8 cellular contexts compared by ENCODE assay signal in genomic region chr2:156341482-156342251, GRCh38. TPM values are rescaled to one million over a fixed set of nuclear protein-coding genes. Genes with fewer than 3 reads are reported as not detected.
DNase-seq lines count a peak whose midpoint lies in the region; TF ChIP-seq lines count a peak whose summit lies in the region.

No MANE protein-coding gene starts in this region.

- H3K4me3 Mint-ChIP-seq in nephron progenitor cell, result peak overlapping the region; percentile 89

- DNase-seq in Daoy (ENCODE audit: low read depth) (peak; percentile 95), GM23248 (peak; percentile 97), RWPE1 (ENCODE audit: low spot score) (peak; percentile 90), fibroblast of pulmonary artery (ENCODE audit: low read depth) (peak; percentile 96), nephron progenitor cell (peak; percentile 77), stomach (peak; percentile 90)
- peak; percentile 82 for DNase-seq in activated T-helper 9 cell treated with anti-CD3 and anti-CD28 coated beads, Interleukin-2, amount 50 U/mL, for 16 hours (ENCODE audit: low read depth)

- WGBS in GM23248 (ENCODE audit: low coverage in 1 of 2, low lambda C conversion rate in 2 of 2, missing lambda C conversion rate in 2 of 2), 2 experiments, result 1% methylated on average over 46 to 60 of the region's 62 CpGs
- WGBS in stomach, 5 donors, result 0 to 1% (median 0%) methylated on average over 50 to 61 of the region's 62 CpGs

- CTCF ChIA-PET in RWPE1 (lab: Yijun Ruan, JAX), result interaction anchor here (1.1 kb wide), 1 partner anchor 248 kb away, joined by 6 read pairs; no protein-coding TSS in a partner anchor

- no peaks in the 10 kb centered on the region for H4K20me1 ChIP-seq in GM23248 (ENCODE audit: insufficient read depth)

- peaks cover 36% of the 10 kb centered on the region for H3F3A ChIP-seq in GM23248 (ENCODE audit: insufficient read depth)

- in situ Hi-C loops in GM23248 (cut with MboI), result no loop called here

- H3K4me2 ChIP-seq in GM23248 (ENCODE audit: unreplicated experiment), result peak overlapping the region; percentile 95

- intact Hi-C loops in stomach (cut with DNase I; ENCODE audit: low total_unique reads), result loop anchor here (10.0 kb wide), 1 partner anchor 53 kb away; no protein-coding TSS in a partner anchor

- H3K9me3 Mint-ChIP-seq in nephron progenitor cell, result no peaks in the 10 kb centered on the region

- H3K27ac Mint-ChIP-seq in nephron progenitor cell, result peak overlapping the region; percentile 98

- no peaks in the 10 kb centered on the region for H3K27me3 Mint-ChIP-seq in nephron progenitor cell (ENCODE audit: low read depth, poor library complexity)

- H3K4me1 ChIP-seq in GM23248 (ENCODE audit: insufficient read depth) (peaks cover 31% of the 10 kb centered on the region), stomach (peaks cover 18 to 49% (median 33%) of the 10 kb centered on the region in 4 donors)

- H3K4me3 ChIP-seq in GM23248, result peak overlapping the region; percentile 99
- peak overlapping the region; percentile 82 for H3K4me3 ChIP-seq in fibroblast of pulmonary artery (replicated peaks; ENCODE audit: low read depth, low read length)
- peak overlapping the region; percentile 57 to 88 (median 64) for H3K4me3 ChIP-seq in stomach

- peak overlapping the region; percentile 100 for H3K9ac ChIP-seq in GM23248

- POLR2A ChIA-PET in RWPE1 (lab: Yijun Ruan, JAX; ENCODE audit: low non-redundant PET), result interaction anchor here (1.5 kb wide), 1 partner anchor 96 kb away, joined by 5 read pairs; no protein-coding TSS in a partner anchor

- peaks cover 41% of the 10 kb centered on the region for H3K79me2 ChIP-seq in GM23248 (ENCODE audit: insufficient read depth)

- TF ChIP-seq CTCF in RWPE1 (conservative IDR thresholded peaks at IDR 0.05; ENCODE audit: low read depth) (no peak), fibroblast of pulmonary artery (IDR thresholded peaks at IDR 0.05; ENCODE audit: low read length, missing control alignments) (no peak), nephron progenitor cell (IDR thresholded peaks at IDR 0.05) (no peak), stomach (IDR thresholded peaks at IDR 0.05) (no peak)

- no peaks in the 10 kb centered on the region for H3K9me2 ChIP-seq in GM23248 (ENCODE audit: insufficient read depth)

- peak overlapping the region; percentile 100 for H3K27ac ChIP-seq in GM23248
- peak overlapping the region; percentile 57 for H3K27ac ChIP-seq in KOPT-K1 (ENCODE audit: low read depth, low read length, poor library complexity, severe bottlenecking)
- peak overlapping the region; percentile 99 for H3K27ac ChIP-seq in RWPE1
- H3K27ac ChIP-seq in stomach, result peak overlapping the region; percentile 99 to 100 (median 100)

- TF ChIP-seq POLR2A in stomach (IDR thresholded peaks at IDR 0.05), result peak in 2 of 4 donors; percentile 47 to 60

- TF ChIP-seq EP300 in stomach (IDR thresholded peaks at IDR 0.05), result no peak

- H3K36me3 Mint-ChIP-seq in nephron progenitor cell (ENCODE audit: low read depth), result no peaks in the 10 kb centered on the region

- H3K9me3 ChIP-seq in GM23248 (ENCODE audit: low read depth), result no peaks in the 10 kb centered on the region
- H3K9me3 ChIP-seq in KOPT-K1 (ENCODE audit: insufficient read depth, low read length, poor library complexity, severe bottlenecking), result no peaks in the 10 kb centered on the region
- no peaks in the 10 kb centered on the region for H3K9me3 ChIP-seq in stomach

- H3K36me3 ChIP-seq in GM23248 (ENCODE audit: low read depth) (no peaks in the 10 kb centered on the region), KOPT-K1 (ENCODE audit: insufficient read depth, low read length) (no peaks in the 10 kb centered on the region), stomach (no peaks in the 10 kb centered on the region)

- H3K27me3 ChIP-seq in GM23248 (replicated peaks; ENCODE audit: insufficient read depth) (no peaks in the 10 kb centered on the region), stomach (no peaks in the 10 kb centered on the region)

- peak overlapping the region; percentile 46 for H2AFZ ChIP-seq in GM23248

- peaks cover 32% of the 10 kb centered on the region for H3K4me1 Mint-ChIP-seq in nephron progenitor cell

RNA-seq across cellular contexts. Expression of gene NR4A2, which starts 9.1 kb away (rescaled TPM):
- total RNA-seq in Daoy (2014; rRNA removed; shearing (Covaris generic)), result 0.06 TPM in 1 of 2 replicates, not detected in the other
- 0.86 and 1.1 TPM in 2 replicates for total RNA-seq in GM23248 (2014; rRNA removed; shearing (Covaris generic))
- 1.9 and 2.9 TPM in 2 replicates for polyA plus RNA-seq in GM23248 (2016; fragmentation: Nextera tagmentation; extraction: Ambion mirVana)
- total RNA-seq in stomach, result 10 to 100 TPM in 2 of 5 donors, 1 to 10 TPM in 1, not detected in 2; 7.7 to 17.4 (median 13.8) TPM
- 10 to 100 TPM in 1 of 3 donors, 1 to 10 TPM in 2; 4.7 to 20.7 (median 4.7) TPM for polyA plus RNA-seq in stomach

Comparison
In these comparisons a context has a peak if more than half of its experiments do, and no peak if none do; other contexts are left out.
1. Peak in every context shown above with its lines: DNase-seq, H3K4me3 ChIP-seq and H3K27ac ChIP-seq.